ENCODE assay signal across 1 cellular context in the genomic region with DNA sequence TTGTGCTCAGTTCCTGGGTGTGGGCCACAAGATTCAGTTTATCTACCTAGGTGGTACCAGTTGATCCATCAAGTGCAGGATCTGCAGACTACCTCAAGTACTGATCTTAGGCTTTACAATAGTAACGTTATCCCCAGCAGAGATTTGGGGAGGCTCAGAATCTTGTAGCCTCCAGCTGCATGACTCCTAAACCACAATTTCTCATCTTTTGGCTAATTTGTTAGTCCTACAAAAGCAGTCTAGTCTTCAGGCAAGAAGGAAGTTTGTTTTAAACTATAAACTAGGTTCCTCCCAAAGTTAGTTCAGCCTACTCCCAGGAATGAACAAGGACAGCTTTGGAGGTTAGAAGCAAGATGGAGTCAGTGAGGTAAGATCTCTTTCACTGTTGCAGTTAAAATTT.
TF ChIP-seq lines count a peak whose summit lies in the region.

No MANE protein-coding gene starts in this region.

TF ChIP-seq in IMR-90, 13 proteins besides CTCF, POLR2A, EP300 and RAD21:
- TF ChIP-seq SMC3 (IDR thresholded peaks at IDR 0.05; ENCODE audit: low read depth, low read length) (no peak), MXI1 (IDR thresholded peaks at IDR 0.05; ENCODE audit: borderline replicate concordance, low read depth, low read length) (no peak), CEBPB (IDR thresholded peaks at IDR 0.05; ENCODE audit: low read depth, low read length) (no peak), MAFK (IDR thresholded peaks at IDR 0.05; ENCODE audit: low read depth, low read length) (no peak), CHD1 (IDR thresholded peaks at IDR 0.05; ENCODE audit: low read depth, low read length) (no peak), BHLHE40 (IDR thresholded peaks at IDR 0.05; ENCODE audit: low read depth, low read length) (no peak), FOS (IDR thresholded peaks at IDR 0.05; ENCODE audit: low read depth, low read length) (no peak)
- TF ChIP-seq, protein P1, sequence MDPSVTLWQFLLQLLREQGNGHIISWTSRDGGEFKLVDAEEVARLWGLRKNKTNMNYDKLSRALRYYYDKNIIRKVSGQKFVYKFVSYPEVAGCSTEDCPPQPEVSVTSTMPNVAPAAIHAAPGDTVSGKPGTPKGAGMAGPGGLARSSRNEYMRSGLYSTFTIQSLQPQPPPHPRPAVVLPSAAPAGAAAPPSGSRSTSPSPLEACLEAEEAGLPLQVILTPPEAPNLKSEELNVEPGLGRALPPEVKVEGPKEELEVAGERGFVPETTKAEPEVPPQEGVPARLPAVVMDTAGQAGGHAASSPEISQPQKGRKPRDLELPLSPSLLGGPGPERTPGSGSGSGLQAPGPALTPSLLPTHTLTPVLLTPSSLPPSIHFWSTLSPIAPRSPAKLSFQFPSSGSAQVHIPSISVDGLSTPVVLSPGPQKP (IDR thresholded peaks at IDR 0.05; ENCODE audit: borderline replicate concordance, low read depth, low read length), result no peak
